Comparison of ENCODE assay signal across 9 cellular contexts in genomic region chr6:80607814-80608391, GRCh38.
DNase-seq lines count a peak whose midpoint lies in the region; ATAC-seq and TF ChIP-seq lines count a peak whose summit lies in the region.
"Had no signal": no experiment of that assay in that cellular context is flagged by ENCODE, and none has a peak within 500 bp of the region (broad histone marks: within the 10 kb centered on the region; RNA-seq: fewer than 3 reads in every experiment).

No MANE protein-coding gene starts in this region.

- H3K4me1 ChIP-seq in left lung = peaks cover 0 to 6% of the 10 kb centered on the region in 2 donors

- intact Hi-C loops in Right ventricle myocardium inferior (cut with DNase I) = loop anchor here (10.0 kb wide), 5 partner anchors 117 to 1147 kb away; partner anchors contain the start of gene TENT5A
- intact Hi-C loops in cardiac septum (cut with DNase I) = loop anchor here (2.0 kb wide), 1 partner anchor 1145 kb away; the partner anchor contains the start of gene TENT5A
- intact Hi-C loops in left lung (cut with DNase I) = no loop called here

- H3K9me3 ChIP-seq in left lung = no peaks in the 10 kb centered on the region

- peak; percentile 86 for ATAC-seq in Right ventricle myocardium inferior
- peak; percentile 88 for ATAC-seq in left lung
- no peak for ATAC-seq in GM18873 (IDR thresholded peaks at IDR 0.05; ENCODE audit: low FRiP score, unreplicated experiment)

- H3K27me3 ChIP-seq in left lung = no peaks in the 10 kb centered on the region

- TF ChIP-seq CTCF in left lung (IDR thresholded peaks at IDR 0.05) = no peak

- no peak overlapping the region for H3K4me3 ChIP-seq in left lung

- no peak for DNase-seq in Right ventricle myocardium inferior (ENCODE audit: missing footprints)
- no peak for DNase-seq in cardiac septum (ENCODE audit: low spot score)
- DNase-seq in cerebellum (ENCODE audit: low spot score) = peak; percentile 54
- DNase-seq in left lung = no peak
- DNase-seq in T-helper 1 cell = no peak
- DNase-seq in stimulated activated CD4-positive, alpha-beta T cell treated with anti-CD3 and anti-CD28 coated beads, Interleukin-2, amount 100 ng/mL, for 48 hours = no peak
- DNase-seq in cortex of kidney (lab: John Stamatoyannopoulos, UW) = no peak
- DNase-seq: activated naive CD4-positive, alpha-beta T cell treated with anti-CD3 and anti-CD28 coated beads, Interleukin-2, amount 10 ng/mL, durations not matched to agents 7 days and 5 days had no signal

- peak overlapping the region in 1 of 2 donors; percentile 55 for H3K27ac ChIP-seq in left lung

- no peaks in the 10 kb centered on the region for H3K36me3 ChIP-seq in left lung

Comparison
In these comparisons a context has a peak if more than half of its experiments do, and no peak if none do; other contexts are left out.
1. intact Hi-C loops: an anchor here in Right ventricle myocardium inferior (10.0 kb wide) and cardiac septum (2.0 kb wide); none called in left lung.